Comparison of ENCODE assay signal across 8 cellular contexts in genomic region chr19:7916908-7917291, GRCh38. TPM values are rescaled to one million over a fixed set of nuclear protein-coding genes. Genes with fewer than 3 reads are reported as not detected.
DNase-seq lines count a peak whose midpoint lies in the region; ATAC-seq, FAIRE-seq and TF ChIP-seq lines count a peak whose summit lies in the region.

No MANE protein-coding gene starts in this region.

- no peak for ATAC-seq in GM21619 (IDR thresholded peaks at IDR 0.05; ENCODE audit: unreplicated experiment)

- DNase-seq in NCI-H748 (lab: John Stamatoyannopoulos, UW; ENCODE audit: unreplicated experiment) (peak; percentile 23), NCI-H748 treated with DMSO at 0.1 percent for 48 hours (lab: John Stamatoyannopoulos, UW) (no peak), SJSA1 (ENCODE audit: low read depth in 1 of 2, low spot score in 2 of 2) (no peak), fibroblast of the aortic adventitia (ENCODE audit: low read depth) (no peak), smooth muscle cell (lab: John Stamatoyannopoulos, UW; ENCODE audit: unreplicated experiment) (no peak), D341Med (ENCODE audit: low spot score) (no peak), urothelium cell line (ENCODE audit: low spot score) (no peak)

- H4K20me1 ChIP-seq in smooth muscle cell (ENCODE audit: low read depth) = peaks cover 6% of the 10 kb centered on the region

- peaks cover 7% of the 10 kb centered on the region for H3F3A ChIP-seq in smooth muscle cell (ENCODE audit: low read depth)

- H3K4me3 ChIP-seq in SJSA1 (peak overlapping the region; percentile 17; the same call in 1 of the 2 replicates), fibroblast of the aortic adventitia (ENCODE audit: low read depth, low read length) (peak overlapping the region; percentile 47), smooth muscle cell (peak overlapping the region; percentile 60)

- no peak for FAIRE-seq in urothelium cell line (lab: Jason Lieb, UNC)

- peak overlapping the region; percentile 35 for H3K9ac ChIP-seq in smooth muscle cell (ENCODE audit: low read depth)

- WGBS in smooth muscle cell (ENCODE audit: low lambda C conversion rate) = 6% methylated on average over 25 of the region's 25 CpGs

- no peaks in the 10 kb centered on the region for H3K9me3 ChIP-seq in SJSA1 (replicated peaks)
- no peaks in the 10 kb centered on the region for H3K9me3 ChIP-seq in smooth muscle cell (replicated peaks; ENCODE audit: low read depth)

- TF ChIP-seq CTCF in fibroblast of the aortic adventitia (IDR thresholded peaks at IDR 0.05; ENCODE audit: insufficient read depth, low read length) (no peak), smooth muscle cell (IDR thresholded peaks at IDR 0.05; ENCODE audit: borderline replicate concordance, insufficient read depth, poor library complexity, severe bottlenecking) (no peak)

- H2AFZ ChIP-seq in smooth muscle cell (ENCODE audit: low read depth) = peak overlapping the region; percentile 30

- peak overlapping the region; percentile 98 for H3K4me2 ChIP-seq in smooth muscle cell

- no peak overlapping the region for H3K27ac ChIP-seq in SJSA1
- H3K27ac ChIP-seq in smooth muscle cell (ENCODE audit: low read depth) = peak overlapping the region; percentile 28

- peaks cover 40% of the 10 kb centered on the region for H3K4me1 ChIP-seq in SJSA1 (replicated peaks)
- peaks cover 15% of the 10 kb centered on the region for H3K4me1 ChIP-seq in smooth muscle cell (ENCODE audit: low read depth)

- H3K27me3 ChIP-seq in SJSA1 (replicated peaks) (peaks cover 39% of the 10 kb centered on the region), smooth muscle cell (ENCODE audit: low read depth) (no peaks in the 10 kb centered on the region)

- H3K79me2 ChIP-seq in smooth muscle cell (ENCODE audit: low read depth) = no peaks in the 10 kb centered on the region

- H3K36me3 ChIP-seq in SJSA1 = peaks cover 11% of the 10 kb centered on the region
- H3K36me3 ChIP-seq in smooth muscle cell (ENCODE audit: low read depth) = no peaks in the 10 kb centered on the region

RNA-seq across cellular contexts. Expression of gene TGFBR3L, which starts 2.3 kb away (rescaled TPM):
- not detected in 2 replicates for total RNA-seq in SJSA1 (2014; rRNA removed; shearing (Covaris generic))
- total RNA-seq in fibroblast of the aortic adventitia (ENCODE audit: low replicate concordance) (0.99 and 1.3 TPM in 2 replicates), smooth muscle cell (18.7 and 20.7 TPM in 2 replicates)
- 44.0 and 46.6 TPM in 2 replicates for polyA plus RNA-seq in smooth muscle cell

RNA-seq across cellular contexts. Expression of gene SNAPC2, which starts 3.2 kb away (rescaled TPM):
- total RNA-seq in SJSA1 (2014; rRNA removed; shearing (Covaris generic)) = 26.6 and 27.8 TPM in 2 replicates
- total RNA-seq in fibroblast of the aortic adventitia (ENCODE audit: low replicate concordance) = 17.3 and 27.8 TPM in 2 replicates
- 9.5 and 18.2 TPM in 2 replicates for total RNA-seq in smooth muscle cell
- polyA plus RNA-seq in smooth muscle cell = 35.0 and 35.3 TPM in 2 replicates

RNA-seq across cellular contexts. Expression of gene CTXN1, which starts 9.0 kb away (rescaled TPM):
- total RNA-seq in SJSA1 (2014; rRNA removed; shearing (Covaris generic)) = not detected in 2 replicates
- total RNA-seq in fibroblast of the aortic adventitia (ENCODE audit: low replicate concordance) (2.8 and 4.1 TPM in 2 replicates), smooth muscle cell (4.8 and 6.0 TPM in 2 replicates)
- 25.4 and 26.0 TPM in 2 replicates for polyA plus RNA-seq in smooth muscle cell

RNA-seq across cellular contexts. Expression of gene MAP2K7, which starts 13.2 kb away (rescaled TPM):
- 3.2 and 9.7 TPM in 2 replicates for total RNA-seq in SJSA1 (2014; rRNA removed; shearing (Covaris generic))
- total RNA-seq in fibroblast of the aortic adventitia (ENCODE audit: low replicate concordance) (3.4 and 10.2 TPM in 2 replicates), smooth muscle cell (6.7 and 8.2 TPM in 2 replicates)
- polyA plus RNA-seq in smooth muscle cell = 9.2 and 13.1 TPM in 2 replicates

RNA-seq across cellular contexts. Expression of gene TIMM44, which starts 26.6 kb away (rescaled TPM):
- 49.6 and 65.3 TPM in 2 replicates for total RNA-seq in SJSA1 (2014; rRNA removed; shearing (Covaris generic))
- total RNA-seq in fibroblast of the aortic adventitia (ENCODE audit: low replicate concordance) (36.5 and 40.7 TPM in 2 replicates), smooth muscle cell (25.1 and 27.1 TPM in 2 replicates)
- polyA plus RNA-seq in smooth muscle cell = 21.8 and 39.3 TPM in 2 replicates
